In the genomic region with DNA sequence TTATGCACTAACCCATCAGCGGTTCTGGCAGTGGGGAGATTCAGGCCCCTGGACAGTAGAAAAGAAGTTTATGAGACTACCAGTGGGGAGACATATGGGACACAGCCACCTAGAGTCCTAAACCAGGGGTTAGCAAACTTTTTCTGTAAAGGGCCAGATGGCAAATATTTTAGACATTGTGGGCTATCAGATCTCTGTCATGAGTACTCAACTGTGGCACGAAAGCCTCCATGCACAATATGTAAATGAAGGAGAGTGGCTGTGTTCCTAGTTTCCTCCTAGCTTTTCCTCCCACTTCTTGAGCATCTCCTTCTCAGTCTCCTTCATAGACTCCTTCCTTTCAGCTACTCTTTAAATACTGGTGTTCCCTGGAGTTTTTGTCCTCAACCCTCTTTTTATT, we compare ENCODE assay signal across 20 cellular contexts. TPM values are rescaled to one million over a fixed set of nuclear protein-coding genes. Genes with fewer than 3 reads are reported as not detected.
"Had no signal": no experiment of that assay in that cellular context is flagged by ENCODE, and none has a peak within 500 bp of the region (broad histone marks: within the 10 kb centered on the region; RNA-seq: fewer than 3 reads in every experiment).

No MANE protein-coding gene starts in this region.

- H3K27ac ChIP-seq: adrenal gland, breast epithelium, coronary artery, lower lobe of right lung, psoas muscle, stomach, testis had no signal

- H3K9me3 ChIP-seq: adrenal gland, breast epithelium, lower lobe of right lung, psoas muscle, stomach, testis had no signal

- H3K36me3 Mint-ChIP-seq: activated CD4-positive, alpha-beta memory T cell treated with anti-CD3 and anti-CD28 coated beads for 36 hours; mesothelial cell of epicardium; T-cell; type B pancreatic cell; WTC11 had no signal

- DNase-seq: activated CD4-positive, alpha-beta memory T cell treated with anti-CD3 and anti-CD28 coated beads for 36 hours; activated CD4-positive, alpha-beta T cell treated with anti-CD3 and anti-CD28 coated beads for 4 hours; activated naive CD4-positive, alpha-beta T cell treated with anti-CD3 and anti-CD28 coated beads for 36 hours; erythroblast; hypothalamus; islet precursor cell; left colon; lower lobe of right lung; psoas muscle; right cardiac atrium; stomach; T-cell; testis had no signal

- H3K27me3 ChIP-seq: adrenal gland, breast epithelium, stomach, testis had no signal

- H3K27ac Mint-ChIP-seq: activated CD4-positive, alpha-beta memory T cell treated with anti-CD3 and anti-CD28 coated beads for 36 hours; activated naive CD4-positive, alpha-beta T cell treated with anti-CD3 and anti-CD28 coated beads for 36 hours; mesothelial cell of epicardium; T-cell; type B pancreatic cell; WTC11 had no signal

- H3K27me3 Mint-ChIP-seq: activated CD4-positive, alpha-beta memory T cell treated with anti-CD3 and anti-CD28 coated beads for 36 hours; T-cell had no signal

- H3K4me1 ChIP-seq: breast epithelium, testis had no signal

- H3K9me3 Mint-ChIP-seq: activated CD4-positive, alpha-beta memory T cell treated with anti-CD3 and anti-CD28 coated beads for 36 hours; activated naive CD4-positive, alpha-beta T cell treated with anti-CD3 and anti-CD28 coated beads for 36 hours; neural crest cell; T-cell; type B pancreatic cell; WTC11 had no signal

- H3K4me3 Mint-ChIP-seq: activated CD4-positive, alpha-beta memory T cell treated with anti-CD3 and anti-CD28 coated beads for 36 hours; activated naive CD4-positive, alpha-beta T cell treated with anti-CD3 and anti-CD28 coated beads for 36 hours; mesothelial cell of epicardium; neural crest cell; T-cell; type B pancreatic cell; WTC11 had no signal

- H3K4me3 ChIP-seq: adrenal gland, breast epithelium, coronary artery, lower lobe of right lung, psoas muscle, stomach, testis had no signal

- H3K36me3 ChIP-seq: adrenal gland, breast epithelium, lower lobe of right lung, stomach had no signal

- H3K4me1 Mint-ChIP-seq: mesothelial cell of epicardium had no signal

RNA-seq across cellular contexts. Expression of a gene that starts 15.3 kb away (rescaled TPM):
- total RNA-seq: mesothelial cell of epicardium had no signal
